ENCODE assay signal across 1 cellular context in genomic region chr7:65037740-65038678, GRCh38.
TF ChIP-seq lines count a peak whose summit lies in the region.

No MANE protein-coding gene starts in this region.

TF ChIP-seq in K562, 482 proteins besides CTCF, POLR2A, EP300 and RAD21 (continued from another document):
- no peak for TF ChIP-seq ZNF407 (IDR thresholded peaks at IDR 0.05; ENCODE audit: low read depth)
- 0 out of 2 replicates have a peak, but pooled peaks have one; percentile 20 for TF ChIP-seq CTBP1 (IDR thresholded peaks at IDR 0.05; ENCODE audit: borderline replicate concordance)
- peak in 1 of 2 experiments; percentile 91; a peak in 2 of 4 replicates for TF ChIP-seq ZNF639 (CRISPR knock-in tag; conservative IDR thresholded peaks at IDR 0.05 in 1 of 2, IDR thresholded peaks at IDR 0.05 in 1 of 2)
- no peak for TF ChIP-seq BRD9 (IDR thresholded peaks at IDR 0.05; ENCODE audit: low read depth, partially characterized antibody)
- no peak for TF ChIP-seq HNRNPL (IDR thresholded peaks at IDR 0.05; ENCODE audit: low read depth, low read length)
- peak; percentile 42 for TF ChIP-seq TAF9B (IDR thresholded peaks at IDR 0.05; ENCODE audit: partially characterized antibody)
- TF ChIP-seq MAZ (CRISPR knock-in tag; conservative IDR thresholded peaks at IDR 0.05 in 1 of 2, IDR thresholded peaks at IDR 0.05 in 1 of 2) = peak; percentile 44 to 62; a peak in 2 of 4 replicates
- TF ChIP-seq NFRKB (IDR thresholded peaks at IDR 0.05; ENCODE audit: low read depth) = peak; percentile 60; the same call in 1 of the 2 replicates
- TF ChIP-seq HDAC8 (tag; IDR thresholded peaks at IDR 0.05) = no peak
- TF ChIP-seq, protein P1, sequence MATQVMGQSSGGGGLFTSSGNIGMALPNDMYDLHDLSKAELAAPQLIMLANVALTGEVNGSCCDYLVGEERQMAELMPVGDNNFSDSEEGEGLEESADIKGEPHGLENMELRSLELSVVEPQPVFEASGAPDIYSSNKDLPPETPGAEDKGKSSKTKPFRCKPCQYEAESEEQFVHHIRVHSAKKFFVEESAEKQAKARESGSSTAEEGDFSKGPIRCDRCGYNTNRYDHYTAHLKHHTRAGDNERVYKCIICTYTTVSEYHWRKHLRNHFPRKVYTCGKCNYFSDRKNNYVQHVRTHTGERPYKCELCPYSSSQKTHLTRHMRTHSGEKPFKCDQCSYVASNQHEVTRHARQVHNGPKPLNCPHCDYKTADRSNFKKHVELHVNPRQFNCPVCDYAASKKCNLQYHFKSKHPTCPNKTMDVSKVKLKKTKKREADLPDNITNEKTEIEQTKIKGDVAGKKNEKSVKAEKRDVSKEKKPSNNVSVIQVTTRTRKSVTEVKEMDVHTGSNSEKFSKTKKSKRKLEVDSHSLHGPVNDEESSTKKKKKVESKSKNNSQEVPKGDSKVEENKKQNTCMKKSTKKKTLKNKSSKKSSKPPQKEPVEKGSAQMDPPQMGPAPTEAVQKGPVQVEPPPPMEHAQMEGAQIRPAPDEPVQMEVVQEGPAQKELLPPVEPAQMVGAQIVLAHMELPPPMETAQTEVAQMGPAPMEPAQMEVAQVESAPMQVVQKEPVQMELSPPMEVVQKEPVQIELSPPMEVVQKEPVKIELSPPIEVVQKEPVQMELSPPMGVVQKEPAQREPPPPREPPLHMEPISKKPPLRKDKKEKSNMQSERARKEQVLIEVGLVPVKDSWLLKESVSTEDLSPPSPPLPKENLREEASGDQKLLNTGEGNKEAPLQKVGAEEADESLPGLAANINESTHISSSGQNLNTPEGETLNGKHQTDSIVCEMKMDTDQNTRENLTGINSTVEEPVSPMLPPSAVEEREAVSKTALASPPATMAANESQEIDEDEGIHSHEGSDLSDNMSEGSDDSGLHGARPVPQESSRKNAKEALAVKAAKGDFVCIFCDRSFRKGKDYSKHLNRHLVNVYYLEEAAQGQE (CRISPR knock-in tag; IDR thresholded peaks at IDR 0.05; ENCODE audit: low read depth) = no peak
- TF ChIP-seq POLR2AphosphoS5 (IDR thresholded peaks at IDR 0.05; ENCODE audit: control insufficient read depth, insufficient read depth, low read depth, low read length) = peak; percentile 38; the same call in 1 of the 2 replicates
- TF ChIP-seq RHOXF2B (CRISPR knock-in tag; conservative IDR thresholded peaks at IDR 0.05) = no peak
- TF ChIP-seq YY1 (IDR thresholded peaks at IDR 0.05; ENCODE audit: borderline replicate concordance in 1 of 3, control insufficient read depth in 1 of 3, extremely low read depth in 1 of 3, insufficient read depth in 3 of 3, insufficient read length in 1 of 3, insufficient replicate concordance in 2 of 3, low read depth in 1 of 3, low read length in 2 of 3) = peak; percentile 44 to 90 (median 87)
- peak; percentile 25; the same call in 1 of the 2 replicates for TF ChIP-seq RB1 (IDR thresholded peaks at IDR 0.05; ENCODE audit: low read depth)
- 0 out of 2 replicates have a peak, but pooled peaks have one; percentile 18 for TF ChIP-seq THRB (CRISPR knock-in tag; conservative IDR thresholded peaks at IDR 0.05)
- TF ChIP-seq ZBTB1 (CRISPR knock-in tag; IDR thresholded peaks at IDR 0.05; ENCODE audit: borderline replicate concordance, low read depth) = 0 out of 2 replicates have a peak, but pooled peaks have one; percentile 25
- TF ChIP-seq EGR1 (conservative IDR thresholded peaks at IDR 0.05) = peak; percentile 79
- peak; percentile 13 for TF ChIP-seq NFYB (IDR thresholded peaks at IDR 0.05; ENCODE audit: extremely low read depth, insufficient read length)
- TF ChIP-seq RBFOX2 (IDR thresholded peaks at IDR 0.05; ENCODE audit: low read depth, low read length) = peak; percentile 84
- TF ChIP-seq C11orf30 (IDR thresholded peaks at IDR 0.05; ENCODE audit: low read depth) = no peak
- no peak for TF ChIP-seq SMARCC2 (IDR thresholded peaks at IDR 0.05; ENCODE audit: low read depth)
- TF ChIP-seq SUPT5H (IDR thresholded peaks at IDR 0.05) = peak; percentile 70
- TF ChIP-seq, protein P2, sequence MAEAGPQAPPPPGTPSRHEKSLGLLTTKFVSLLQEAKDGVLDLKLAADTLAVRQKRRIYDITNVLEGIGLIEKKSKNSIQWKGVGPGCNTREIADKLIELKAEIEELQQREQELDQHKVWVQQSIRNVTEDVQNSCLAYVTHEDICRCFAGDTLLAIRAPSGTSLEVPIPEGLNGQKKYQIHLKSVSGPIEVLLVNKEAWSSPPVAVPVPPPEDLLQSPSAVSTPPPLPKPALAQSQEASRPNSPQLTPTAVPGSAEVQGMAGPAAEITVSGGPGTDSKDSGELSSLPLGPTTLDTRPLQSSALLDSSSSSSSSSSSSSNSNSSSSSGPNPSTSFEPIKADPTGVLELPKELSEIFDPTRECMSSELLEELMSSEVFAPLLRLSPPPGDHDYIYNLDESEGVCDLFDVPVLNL (CRISPR knock-in tag; IDR thresholded peaks at IDR 0.05; ENCODE audit: low read depth) = no peak
- TF ChIP-seq MTF1 (CRISPR knock-in tag; IDR thresholded peaks at IDR 0.05; ENCODE audit: borderline replicate concordance) = no peak
- peak in 1 of 2 experiments; percentile 29; a peak in 1 of 4 replicates for TF ChIP-seq SRF (CRISPR knock-in tag; IDR thresholded peaks at IDR 0.05)
- TF ChIP-seq MLLT1 (IDR thresholded peaks at IDR 0.05) = peak in 1 of 2 experiments; percentile 39; a peak in 1 of 4 replicates
- peak; percentile 45; the same call in 1 of the 2 replicates for TF ChIP-seq TAF7 (tag; IDR thresholded peaks at IDR 0.05)
- peak; percentile 79 for TF ChIP-seq ZFX (CRISPR knock-in tag; IDR thresholded peaks at IDR 0.05)
- no peak for TF ChIP-seq CXXC5 (CRISPR knock-in tag; IDR thresholded peaks at IDR 0.05)
- peak; percentile 88 for TF ChIP-seq POLR2G (IDR thresholded peaks at IDR 0.05; ENCODE audit: low read depth, low read length)
- peak; percentile 81 for TF ChIP-seq PHF8 (IDR thresholded peaks at IDR 0.05; ENCODE audit: borderline replicate concordance, low read length)
- TF ChIP-seq EP400 (IDR thresholded peaks at IDR 0.05) = peak; percentile 23; the same call in 1 of the 2 replicates
- TF ChIP-seq SMAD4 (CRISPR knock-in tag; conservative IDR thresholded peaks at IDR 0.05) = 0 out of 2 replicates have a peak, but pooled peaks have one; percentile 11
